Comparison of ENCODE assay signal across 21 cellular contexts in genomic region chr14:91406982-91407381, GRCh38. TPM values are rescaled to one million over a fixed set of nuclear protein-coding genes. Genes with fewer than 3 reads are reported as not detected.
A peak's percentile ranks its signal among the peaks of the same experiment; 100 is the strongest.
DNase-seq lines count a peak whose midpoint lies in the region; ATAC-seq, FAIRE-seq and TF ChIP-seq lines count a peak whose summit lies in the region.
"Had no signal": no experiment of that assay in that cellular context is flagged by ENCODE, and none has a peak within 500 bp of the region (broad histone marks: within the 10 kb centered on the region; RNA-seq: fewer than 3 reads in every experiment).

No MANE protein-coding gene starts in this region.

- H3K36me3 Mint-ChIP-seq in activated CD4-positive, alpha-beta T cell treated with anti-CD3 and anti-CD28 coated beads for 36 hours (ENCODE audit: low read depth), result peaks cover 40% of the 10 kb centered on the region
- H3K36me3 Mint-ChIP-seq in astrocyte (ENCODE audit: low read depth, unreplicated experiment), result peaks cover 10% of the 10 kb centered on the region

- H3K36me3 ChIP-seq in OCI-LY7 (ENCODE audit: insufficient read depth, low read length), result peaks cover 98% of the 10 kb centered on the region
- no peaks in the 10 kb centered on the region for H3K36me3 ChIP-seq in astrocyte (ENCODE audit: insufficient read depth, low read length)
- H3K36me3 ChIP-seq in neutrophil, result peaks cover 16% of the 10 kb centered on the region
- H3K36me3 ChIP-seq in WERI-Rb-1, result peaks cover 92% of the 10 kb centered on the region
- H3K36me3 ChIP-seq: ascending aorta, SJSA1 had no signal

- H3K9ac ChIP-seq in astrocyte (ENCODE audit: low read length), result no peak overlapping the region

- H3K27me3 ChIP-seq in astrocyte (ENCODE audit: insufficient read depth, low read length) (peaks cover 13% of the 10 kb centered on the region), neutrophil (no peaks in the 10 kb centered on the region), WERI-Rb-1 (ENCODE audit: insufficient read depth, low read depth, severe bottlenecking) (no peaks in the 10 kb centered on the region)
- H3K27me3 ChIP-seq: ascending aorta had no signal

- H3K4me2 ChIP-seq in OCI-LY7 (ENCODE audit: low read length) (peak overlapping the region; percentile 32), astrocyte (ENCODE audit: low read length) (no peak overlapping the region)

- H3K9me2 ChIP-seq in OCI-LY7 (ENCODE audit: insufficient read depth, low read length), result no peaks in the 10 kb centered on the region

- H3K4me1 ChIP-seq in OCI-LY7 (ENCODE audit: insufficient read depth, low read length, poor library complexity, severe bottlenecking) (peaks cover 99% of the 10 kb centered on the region), astrocyte (ENCODE audit: insufficient read depth, low read length) (no peaks in the 10 kb centered on the region), neutrophil (ENCODE audit: control insufficient read depth in 1 of 2, insufficient read depth in 1 of 2, low read depth in 1 of 2, low read length in 1 of 2) (peaks cover 41 to 50% of the 10 kb centered on the region in 2 experiments)
- H3K4me1 ChIP-seq: SJSA1 had no signal

- FAIRE-seq in astrocyte (lab: Jason Lieb, UNC), result no peak
- FAIRE-seq: keratinocyte had no signal

- H3K27ac Mint-ChIP-seq in activated CD4-positive, alpha-beta T cell treated with anti-CD3 and anti-CD28 coated beads for 36 hours, result peak overlapping the region; percentile 84
- H3K27ac Mint-ChIP-seq in astrocyte (ENCODE audit: unreplicated experiment), result no peak overlapping the region

- ATAC-seq in activated CD4-positive, alpha-beta T cell treated with anti-CD3 and anti-CD28 coated beads for 36 hours, result no peak
- no peak for ATAC-seq in GM21786 (IDR thresholded peaks at IDR 0.05; ENCODE audit: unreplicated experiment)
- ATAC-seq: esophagus mucosa, sciatic nerve had no signal

- no peak overlapping the region for H3K4me3 ChIP-seq in OCI-LY7 (ENCODE audit: low read depth, low read length, poor library complexity, severe bottlenecking)
- no peak overlapping the region for H3K4me3 ChIP-seq in astrocyte (ENCODE audit: insufficient read depth, low read depth, low read length)
- no peak overlapping the region for H3K4me3 ChIP-seq in neutrophil (ENCODE audit: low read depth in 1 of 2, low read length in 1 of 2)
- H3K4me3 ChIP-seq in WERI-Rb-1 (ENCODE audit: low read depth, low read length), result no peak overlapping the region
- H3K4me3 ChIP-seq: ascending aorta, SJSA1 had no signal

- H3K79me2 ChIP-seq in OCI-LY7 (ENCODE audit: insufficient read depth, low read depth, low read length) (peaks cover 100% of the 10 kb centered on the region), astrocyte (ENCODE audit: insufficient read depth, low read length) (no peaks in the 10 kb centered on the region)

- H4K20me1 ChIP-seq in OCI-LY7 (ENCODE audit: insufficient read depth, low read length), result peaks cover 41% of the 10 kb centered on the region
- H4K20me1 ChIP-seq in astrocyte (ENCODE audit: insufficient read depth, low read length), result no peaks in the 10 kb centered on the region

- TF ChIP-seq CTCF in OCI-LY7 (conservative IDR thresholded peaks at IDR 0.05; ENCODE audit: low read length) (no peak), astrocyte (IDR thresholded peaks at IDR 0.05; ENCODE audit: insufficient read depth, low read depth, low read length) (no peak), neutrophil (IDR thresholded peaks at IDR 0.05) (no peak), WERI-Rb-1 (IDR thresholded peaks at IDR 0.05; ENCODE audit: low read depth, low read length) (no peak)

- CTCF ChIA-PET in activated CD4-positive, alpha-beta T cell treated with anti-CD3 and anti-CD28 coated beads for 36 hours (lab: Charles Lee), result interaction anchor here (1.4 to 1.7 kb wide), 3 partner anchors 9 to 64 kb away, joined by 3 read pairs; no protein-coding TSS in a partner anchor
- CTCF ChIA-PET in OCI-LY7 (lab: Charles Lee; ENCODE audit: unreplicated experiment), result no interaction called here

- H3K9me3 ChIP-seq in OCI-LY7 (ENCODE audit: low read length) (peaks cover 4% of the 10 kb centered on the region; the same call in 1 of the 2 replicates), astrocyte (ENCODE audit: insufficient read depth, low read depth, low read length) (no peaks in the 10 kb centered on the region), neutrophil (no peaks in the 10 kb centered on the region), WERI-Rb-1 (ENCODE audit: severe bottlenecking) (no peaks in the 10 kb centered on the region)
- H3K9me3 ChIP-seq: ascending aorta, SJSA1 had no signal

- H3K4me1 Mint-ChIP-seq in activated CD4-positive, alpha-beta T cell treated with anti-CD3 and anti-CD28 coated beads for 36 hours, result peaks cover 96% of the 10 kb centered on the region
- H3K4me1 Mint-ChIP-seq in astrocyte (ENCODE audit: low read depth, unreplicated experiment), result no peaks in the 10 kb centered on the region

- POLR2A ChIA-PET in activated CD4-positive, alpha-beta T cell treated with anti-CD3 and anti-CD28 coated beads for 36 hours (lab: Charles Lee), result no interaction called here
- POLR2A ChIA-PET in OCI-LY7 (lab: Charles Lee), result no interaction called here

- no peak overlapping the region for H3K4me3 Mint-ChIP-seq in activated CD4-positive, alpha-beta T cell treated with anti-CD3 and anti-CD28 coated beads for 36 hours
- peak overlapping the region; percentile 34 for H3K4me3 Mint-ChIP-seq in astrocyte (ENCODE audit: unreplicated experiment)

- intact Hi-C loops in activated CD4-positive, alpha-beta T cell treated with anti-CD3 and anti-CD28 coated beads for 36 hours (cut with DNase I, micrococcal nuclease), result no loop called here
- intact Hi-C loops in OCI-LY7 (cut with micrococcal nuclease; ENCODE audit: unreplicated experiment), result no loop called here

- BruUV-seq in OCI-LY7 (replicated peaks; lab: Mats Ljungman, UMichigan), result no TSS peak

- H3K27ac ChIP-seq in OCI-LY7 (ENCODE audit: low read depth, low read length, poor library complexity, severe bottlenecking) (peak overlapping the region; percentile 1), astrocyte (ENCODE audit: low read depth, low read length) (no peak overlapping the region), neutrophil (peak overlapping the region; percentile 54), WERI-Rb-1 (no peak overlapping the region)
- H3K27ac ChIP-seq: ascending aorta, SJSA1 had no signal

- no peaks in the 10 kb centered on the region for H3K9me3 Mint-ChIP-seq in activated CD4-positive, alpha-beta T cell treated with anti-CD3 and anti-CD28 coated beads for 36 hours (ENCODE audit: low read depth)
- no peaks in the 10 kb centered on the region for H3K9me3 Mint-ChIP-seq in astrocyte (ENCODE audit: unreplicated experiment)

- no peak for DNase-seq in activated CD4-positive, alpha-beta T cell treated with anti-CD3 and anti-CD28 coated beads for 36 hours
- no peak for DNase-seq in activated CD4-positive, alpha-beta T cell treated with anti-CD3 and anti-CD28 coated beads, Interleukin-2, amount 50 U/mL, for 1 hour
- DNase-seq in OCI-LY7 (ENCODE audit: low spot score) (no peak), astrocyte (ENCODE audit: low read depth) (no peak), WERI-Rb-1 (no peak), NCI-H1048 (lab: John Stamatoyannopoulos, UW) (no peak)
- DNase-seq: activated CD8-positive, alpha-beta memory T cell treated with anti-CD3 and anti-CD28 coated beads, Interleukin-2, amount 50 U/mL, for 4 hours; EL; H7; midbrain; NCI-H1694; NCI-H345; stimulated activated CD4-positive, alpha-beta T cell treated with anti-CD3 and anti-CD28 coated beads, Interleukin-2, amount 100 ng/mL, for 48 hours; trophoblast cell had no signal

- H3K27me3 Mint-ChIP-seq in activated CD4-positive, alpha-beta T cell treated with anti-CD3 and anti-CD28 coated beads for 36 hours, result no peaks in the 10 kb centered on the region
- H3K27me3 Mint-ChIP-seq in astrocyte (ENCODE audit: low read depth, unreplicated experiment), result peaks cover 3% of the 10 kb centered on the region

- H2AFZ ChIP-seq in OCI-LY7 (ENCODE audit: low read length), result no peak overlapping the region
- no peak overlapping the region for H2AFZ ChIP-seq in astrocyte (ENCODE audit: low read depth, low read length)

RNA-seq across cellular contexts. Expression of gene CCDC88C, which starts 10.6 kb away (rescaled TPM):
- total RNA-seq in activated CD4-positive, alpha-beta T cell treated with anti-CD3 and anti-CD28 coated beads for 36 hours, result 10 to 100 TPM; 73.7 to 82.8 TPM
- 89.3 and 137 TPM in 2 replicates for total RNA-seq in OCI-LY7 (2014; rRNA removed; shearing (Covaris generic))
- total RNA-seq in OCI-LY7 (2022), result 253 and 262 TPM in 2 replicates
- 8.9 and 12.4 TPM in 2 replicates for total RNA-seq in astrocyte
- total RNA-seq: SJSA1 had no signal

Comparison
In these comparisons a context has a peak if more than half of its experiments do, and no peak if none do; other contexts are left out.
1. H3K27ac ChIP-seq: peak in OCI-LY7 (single experiment) and neutrophil (single experiment); none in astrocyte (single experiment) and WERI-Rb-1 (single experiment).